1 cellular context compared by ENCODE assay signal in genomic region chr4:157128395-157128794, GRCh38.
TF ChIP-seq lines count a peak whose summit lies in the region.

No MANE protein-coding gene starts in this region.

TF ChIP-seq in SK-N-SH treated with all-trans-retinoic acid at 6 μM for 48 hours, 23 proteins besides CTCF, POLR2A, EP300 and RAD21 (continued from another document):
- TF ChIP-seq CREB5 (CRISPR knock-in tag; IDR thresholded peaks at IDR 0.05; ENCODE audit: low read depth), result no peak
